ENCODE assay signal across 1 cellular context in genomic region chr3:171904829-171905228, GRCh38.
A peak's percentile ranks its signal among the peaks of the same experiment; 100 is the strongest.
TF ChIP-seq lines count a peak whose summit lies in the region.

No MANE protein-coding gene starts in this region.

TF ChIP-seq in liver, 16 proteins besides CTCF, POLR2A, EP300 and RAD21 (continued from another document):
- no peak for TF ChIP-seq REST (IDR thresholded peaks at IDR 0.05)
- peak; percentile 11 for TF ChIP-seq SP1 (IDR thresholded peaks at IDR 0.05)
- TF ChIP-seq RXRA (IDR thresholded peaks at IDR 0.05): peak in 1 of 2 donors; percentile 20
